ENCODE assay signal across 39 cellular contexts in the genomic region with DNA sequence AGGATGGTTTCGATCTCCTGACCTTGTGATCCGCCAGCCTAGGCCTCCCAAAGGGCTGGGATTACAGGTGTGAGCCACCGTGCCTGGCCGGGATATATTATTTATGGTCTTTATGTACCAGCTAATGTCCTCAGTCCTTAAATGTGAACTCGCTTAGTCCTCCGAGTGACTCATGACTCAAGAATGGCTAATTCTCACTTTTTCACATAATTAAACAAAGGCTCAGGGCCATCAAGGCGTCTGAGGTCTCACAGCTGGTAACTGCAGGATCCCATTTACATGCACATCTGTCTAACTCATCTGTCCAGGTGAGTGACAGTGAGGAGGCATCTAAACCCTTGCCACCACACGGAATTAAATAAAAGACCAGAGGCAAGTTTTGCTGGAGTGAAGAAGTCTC.
"Had no signal": no experiment of that assay in that cellular context is flagged by ENCODE, and none has a peak within 500 bp of the region (broad histone marks: within the 10 kb centered on the region; RNA-seq: fewer than 3 reads in every experiment).

No MANE protein-coding gene starts in this region.

- H2AFZ ChIP-seq: PC-9 had no signal

- H3K4me1 ChIP-seq: ascending aorta had no signal

- H3K36me3 Mint-ChIP-seq: activated naive CD4-positive, alpha-beta T cell treated with anti-CD3 and anti-CD28 coated beads, Interleukin-2, amount 50 U/mL, for 24 hours; activated naive CD8-positive, alpha-beta T cell treated with anti-CD3 and anti-CD28 coated beads, Interleukin-2, amount 10 ng/mL, durations not matched to agents 7 days and 5 days; brain had no signal

- H3K9me3 ChIP-seq: ascending aorta had no signal

- H3K27me3 Mint-ChIP-seq: activated CD8-positive, alpha-beta T cell treated with anti-CD3 and anti-CD28 coated beads for 36 hours; activated naive CD8-positive, alpha-beta T cell treated with anti-CD3 and anti-CD28 coated beads, Interleukin-2, amount 10 ng/mL, durations not matched to agents 7 days and 5 days had no signal

- FAIRE-seq: bronchial epithelial cell, RCC 7860 had no signal

- H3K4me2 ChIP-seq: PC-9 had no signal

- H3K4me1 Mint-ChIP-seq: activated B cell treated with CpG ODN at 0.5 μM for 24 hours; activated naive CD4-positive, alpha-beta T cell treated with anti-CD3 and anti-CD28 coated beads, Interleukin-2, amount 50 U/mL, for 24 hours; activated naive CD8-positive, alpha-beta T cell treated with anti-CD3 and anti-CD28 coated beads, Interleukin-2, amount 10 ng/mL, durations not matched to agents 7 days and 5 days had no signal

- DNase-seq: activated B cell treated with CpG ODN at 0.5 μM for 24 hours; activated CD4-positive, alpha-beta T cell treated with anti-CD3 and anti-CD28 coated beads for 1 hour; activated CD4-positive, alpha-beta T cell treated with anti-CD3 and anti-CD28 coated beads for 48 hours; activated CD4-positive, alpha-beta T cell treated with anti-CD3 and anti-CD28 coated beads, Interleukin-2, amount 50 U/mL, for 4 hours; activated CD8-positive, alpha-beta T cell treated with anti-CD3 and anti-CD28 coated beads for 36 hours; activated gamma-delta T cell; activated naive CD4-positive, alpha-beta T cell treated with Interleukin-2 at 50 U/mL for 16 hours; activated naive CD8-positive, alpha-beta T cell treated with anti-CD3 and anti-CD28 coated beads, Interleukin-2, amount 10 ng/mL, durations not matched to agents 7 days and 5 days; activated T-cell treated with anti-CD3 and anti-CD28 coated beads, Interleukin-2, amount 50 U/mL, for 24 hours; amygdala; caudate nucleus; cerebellar nuclear complex; Karpas-422; KBM-7; NCI-H1048; NCI-H1105 treated with DMSO at 0.1 percent for 48 hours; NCI-H1436; NCI-H1694; NCI-H1930; NCI-H2081 treated with DMSO at 0.1 percent for 48 hours; NCI-H226; NCI-H446 treated with DMSO at 0.1 percent for 48 hours; NCI-H524; NK-92 treated with Interleukin-12 subunit alpha and Interleukin-12 subunit beta, amount 100 ng/mL, for 24 hours; PC-9; SIG-M5; T-helper 1 cell; T-helper 2 cell; T-helper 9 cell had no signal

- H3K36me3 ChIP-seq: ascending aorta had no signal

- H3K27me3 ChIP-seq: ascending aorta had no signal

- H3K27ac ChIP-seq: ascending aorta, PC-9, RWPE1, VCaP had no signal

- H3K4me3 Mint-ChIP-seq: activated B cell treated with CpG ODN at 0.5 μM for 24 hours; activated CD8-positive, alpha-beta T cell treated with anti-CD3 and anti-CD28 coated beads for 36 hours; activated naive CD4-positive, alpha-beta T cell treated with anti-CD3 and anti-CD28 coated beads, Interleukin-2, amount 50 U/mL, for 24 hours; activated naive CD8-positive, alpha-beta T cell treated with anti-CD3 and anti-CD28 coated beads, Interleukin-2, amount 10 ng/mL, durations not matched to agents 7 days and 5 days; activated T-cell treated with anti-CD3 and anti-CD28 coated beads, Interleukin-2, amount 50 U/mL, for 24 hours; brain had no signal

- H3K9me3 Mint-ChIP-seq: activated CD8-positive, alpha-beta T cell treated with anti-CD3 and anti-CD28 coated beads for 36 hours; activated T-cell treated with anti-CD3 and anti-CD28 coated beads, Interleukin-2, amount 50 U/mL, for 24 hours; activated T-helper 2 cell treated with anti-CD3 and anti-CD28 coated beads, Interferon-gamma antibody, Interleukin-2, Interleukin-4, amounts not matched to agents 10 μg/mL and 5 μg/mL and 100 μg/mL, durations not matched to agents 14 hours and 24 hours and 36 hours had no signal

- ATAC-seq: activated CD8-positive, alpha-beta T cell treated with anti-CD3 and anti-CD28 coated beads for 36 hours; Right ventricle myocardium inferior; SK-N-SH treated with all-trans-retinoic acid at 6 μM for 48 hours had no signal

- H3K4me3 ChIP-seq: ascending aorta, PC-9 had no signal

- H3K27ac Mint-ChIP-seq: activated B cell treated with CpG ODN at 0.5 μM for 24 hours; activated CD8-positive, alpha-beta T cell treated with anti-CD3 and anti-CD28 coated beads for 36 hours; activated naive CD8-positive, alpha-beta T cell treated with anti-CD3 and anti-CD28 coated beads, Interleukin-2, amount 10 ng/mL, durations not matched to agents 7 days and 5 days; activated T-cell treated with anti-CD3 and anti-CD28 coated beads, Interleukin-2, amount 50 U/mL, for 24 hours; activated T-helper 2 cell treated with anti-CD3 and anti-CD28 coated beads, Interferon-gamma antibody, Interleukin-2, Interleukin-4, amounts not matched to agents 10 μg/mL and 5 μg/mL and 100 μg/mL, durations not matched to agents 14 hours and 24 hours and 36 hours; brain had no signal
